In genomic region chr6:52577022-52577777, GRCh38 we compare ENCODE assay signal across 8 cellular contexts. TPM values are rescaled to one million over a fixed set of nuclear protein-coding genes. Genes with fewer than 3 reads are reported as not detected.
DNase-seq lines count a peak whose midpoint lies in the region; ATAC-seq and TF ChIP-seq lines count a peak whose summit lies in the region.

Gene TRAM2, minus strand, starts transcription at chr6:52577060. Its CDS starts 145 bp downstream, at chr6:52576915.

- no peak for TF ChIP-seq EP300 in gastroesophageal sphincter (IDR thresholded peaks at IDR 0.05)

- TF ChIP-seq CTCF in gastroesophageal sphincter (IDR thresholded peaks at IDR 0.05) = peak in 3 of 4 experiments; percentile 15 to 45 (median 27)

- peak within 1 kb of the TSS; percentile 89 for H3K4me3 ChIP-seq in SJSA1
- H3K4me3 ChIP-seq in gastroesophageal sphincter = peak within 1 kb of the TSS; percentile 66 to 84

- ATAC-seq in GM21526 (IDR thresholded peaks at IDR 0.05; ENCODE audit: low FRiP score, unreplicated experiment) (peak; percentile 48), gastroesophageal sphincter (peak; percentile 88)

- 0% methylated on average over 1 to 6 of the region's 84 CpGs for WGBS in gastroesophageal sphincter (ENCODE audit: low coverage in 1 of 2), 2 donors

- H3K36me3 ChIP-seq in SJSA1 = peaks cover 34% of the 10 kb centered on the region
- H3K36me3 ChIP-seq in gastroesophageal sphincter = peaks cover 0 to 4% of the 10 kb centered on the region in 2 donors

- H3K4me1 ChIP-seq in SJSA1 (replicated peaks) (peaks cover 44% of the 10 kb centered on the region), gastroesophageal sphincter (peaks cover 14 to 55% (median 22%) of the 10 kb centered on the region in 3 donors)

- H3K27me3 ChIP-seq in SJSA1 (replicated peaks) = no peaks in the 10 kb centered on the region
- no peaks in the 10 kb centered on the region for H3K27me3 ChIP-seq in gastroesophageal sphincter

- peak; percentile 78 for TF ChIP-seq POLR2A in gastroesophageal sphincter (IDR thresholded peaks at IDR 0.05)

- DNase-seq in DMS53 treated with DMSO at 0.1 percent for 48 hours (lab: John Stamatoyannopoulos, UW; ENCODE audit: unreplicated experiment) (peak; percentile 84), HuH-7.5 (ENCODE audit: low spot score) (peak; percentile 42), SJSA1 (ENCODE audit: low read depth in 1 of 2, low spot score in 2 of 2) (peak; percentile 85 to 90), occipital lobe (lab: John Stamatoyannopoulos, UW) (peak; percentile 68), superior temporal gyrus (ENCODE audit: extremely low spot score) (peak; percentile 58)
- DNase-seq in activated naive CD4-positive, alpha-beta T cell treated with Interleukin-2 at 50 U/mL for 16 hours = peak; percentile 77

- peak within 1 kb of the TSS; percentile 98 for H3K27ac ChIP-seq in SJSA1
- peak within 1 kb of the TSS; percentile 95 to 100 (median 98) for H3K27ac ChIP-seq in gastroesophageal sphincter

- H3K9me3 ChIP-seq in SJSA1 (replicated peaks) = no peaks in the 10 kb centered on the region
- H3K9me3 ChIP-seq in gastroesophageal sphincter = no peaks in the 10 kb centered on the region

RNA-seq across cellular contexts. Expression of gene TRAM2, which starts in this region (rescaled TPM):
- 59.7 and 98.1 TPM in 2 replicates for total RNA-seq in SJSA1 (2014; rRNA removed; shearing (Covaris generic))
- 10 to 100 TPM; 16.7 to 34.2 (median 25.0) TPM for total RNA-seq in gastroesophageal sphincter
- 1.6 TPM for total RNA-seq in occipital lobe

Comparison
In these comparisons a context has a peak if more than half of its experiments do, and no peak if none do; other contexts are left out.
1. Peak in every context shown above with its lines: DNase-seq, ATAC-seq, H3K4me3 ChIP-seq and H3K27ac ChIP-seq.